Comparison of ENCODE assay signal across 1 cellular context in genomic region chr1:169106095-169106920, GRCh38.
A peak's percentile ranks its signal among the peaks of the same experiment; 100 is the strongest.
TF ChIP-seq lines count a peak whose summit lies in the region.

TSS of gene ATP1B1 (plus strand) at chr1:169106690. CDS start at chr1:169106830, 140 bp downstream.

TF ChIP-seq in HCT116, 20 proteins besides CTCF, POLR2A, EP300 and RAD21 (continued from another document):
- no peak for TF ChIP-seq ZBTB33 (IDR thresholded peaks at IDR 0.05; ENCODE audit: extremely low read depth, insufficient replicate concordance, low read length)
- TF ChIP-seq ZFX (IDR thresholded peaks at IDR 0.05) = no peak; the same call in 1 of the 2 replicates
- peak; percentile 95 for TF ChIP-seq POLR2AphosphoS5 (IDR thresholded peaks at IDR 0.05; ENCODE audit: low read depth, low read length)
- TF ChIP-seq YY1 (IDR thresholded peaks at IDR 0.05; ENCODE audit: extremely low read depth, insufficient replicate concordance, low read depth, low read length) = no peak
- no peak; the same call in none of the 2 replicates for TF ChIP-seq SIN3A (IDR thresholded peaks at IDR 0.05; ENCODE audit: low read depth)
- TF ChIP-seq EZH2 (IDR thresholded peaks at IDR 0.05) = no peak
- TF ChIP-seq FOSL1 (IDR thresholded peaks at IDR 0.05; ENCODE audit: low read depth) = no peak
- no peak for TF ChIP-seq ATF3 (IDR thresholded peaks at IDR 0.05)
- TF ChIP-seq ELF1 (IDR thresholded peaks at IDR 0.05; ENCODE audit: borderline replicate concordance, low read depth) = no peak
- no peak for TF ChIP-seq SRF (IDR thresholded peaks at IDR 0.05; ENCODE audit: low read depth)
- no peak for TF ChIP-seq CEBPB (IDR thresholded peaks at IDR 0.05; ENCODE audit: low read depth)
